ENCODE assay signal across 14 cellular contexts in genomic region chr1:194184402-194184801, GRCh38.
DNase-seq lines count a peak whose midpoint lies in the region; ATAC-seq, FAIRE-seq and TF ChIP-seq lines count a peak whose summit lies in the region.
"Had no signal": no experiment of that assay in that cellular context is flagged by ENCODE, and none has a peak within 500 bp of the region (broad histone marks: within the 10 kb centered on the region; RNA-seq: fewer than 3 reads in every experiment).

No MANE protein-coding gene starts in this region.

- CTCF ChIA-PET in A549 (lab: Yijun Ruan, JAX) (no interaction called here), IMR-90 (lab: Yijun Ruan, JAX) (no interaction called here)

- POLR2A ChIA-PET in A549 (lab: Yijun Ruan, JAX) = interaction anchor here (0.6 kb wide), 1 partner anchor 193 kb away, joined by 6 read pairs; no protein-coding TSS in a partner anchor
- POLR2A ChIA-PET in IMR-90 (lab: Charles Lee; ENCODE audit: unreplicated experiment) = no interaction called here

- in situ Hi-C loops in IMR-90 (cut with MboI; ENCODE audit: low sequenced_read_pairs) = no loop called here

- no peak overlapping the region for H3K27ac ChIP-seq in A549
- H3K27ac ChIP-seq in IMR-90 (ENCODE audit: insufficient read depth, low read length) = no peak overlapping the region
- H3K27ac ChIP-seq: BLaER1, GM23248 had no signal

- H4K91ac ChIP-seq in IMR-90 (ENCODE audit: insufficient read depth, low read depth, low read length) = no peak overlapping the region

- TF ChIP-seq POLR2A in A549 (IDR thresholded peaks at IDR 0.05; ENCODE audit: low read length) = no peak
- no peak for TF ChIP-seq POLR2A in IMR-90 (IDR thresholded peaks at IDR 0.05; ENCODE audit: low read depth, low read length)

- H2BK15ac ChIP-seq in IMR-90 (ENCODE audit: low read depth, low read length) = no peak overlapping the region

- H3K9me3 ChIP-seq in A549 = no peaks in the 10 kb centered on the region
- H3K9me3 ChIP-seq in IMR-90 (ENCODE audit: control insufficient read depth, insufficient read depth, low read length) = no peaks in the 10 kb centered on the region; the same call in 1 of the 2 replicates
- no peaks in the 10 kb centered on the region for H3K9me3 ChIP-seq in MG63
- H3K9me3 ChIP-seq: HAP-1 had no signal

- H3K4me3 ChIP-seq in A549 (no peak overlapping the region), IMR-90 (ENCODE audit: insufficient read depth, low read depth, low read length) (no peak overlapping the region), fibroblast of pulmonary artery (replicated peaks; ENCODE audit: low read depth, low read length) (no peak overlapping the region), MG63 (no peak overlapping the region)
- H3K4me3 ChIP-seq: BLaER1, GM23248, HAP-1 had no signal

- H3K27me3 ChIP-seq in IMR-90 (ENCODE audit: control insufficient read depth, insufficient read depth, low read length) (no peaks in the 10 kb centered on the region), MG63 (no peaks in the 10 kb centered on the region)
- H3K27me3 ChIP-seq: BLaER1 had no signal

- H3K14ac ChIP-seq in IMR-90 (replicated peaks; ENCODE audit: low read depth, low read length) = no peak overlapping the region

- no peak overlapping the region for H2BK120ac ChIP-seq in IMR-90 (ENCODE audit: low read depth, low read length)

- no peak for TF ChIP-seq EP300 in A549 (IDR thresholded peaks at IDR 0.05)

- no peak overlapping the region for H2AFZ ChIP-seq in IMR-90 (replicated peaks; ENCODE audit: low read length, poor library complexity)
- H2AFZ ChIP-seq: GM23248 had no signal

- TF ChIP-seq CTCF in A549 (IDR thresholded peaks at IDR 0.05) = no peak
- TF ChIP-seq CTCF in IMR-90 (conservative IDR thresholded peaks at IDR 0.05; ENCODE audit: low read depth, low read length) = no peak
- TF ChIP-seq CTCF in fibroblast of pulmonary artery (IDR thresholded peaks at IDR 0.05; ENCODE audit: low read length, missing control alignments) = no peak

- H3K4me1 ChIP-seq in A549 (peaks cover 6% of the 10 kb centered on the region; the same call in 1 of the 3 replicates), IMR-90 (ENCODE audit: control insufficient read depth, insufficient read depth, low read length) (no peaks in the 10 kb centered on the region)
- H3K4me1 ChIP-seq: BLaER1, HAP-1 had no signal

- H3K4ac ChIP-seq in IMR-90 (ENCODE audit: low read depth, low read length) = no peak overlapping the region

- no peak for FAIRE-seq in A549 (lab: Jason Lieb, UNC)
- FAIRE-seq: G401.6, GM12891, GM19239 had no signal

- H3K36me3 ChIP-seq in IMR-90 (ENCODE audit: control insufficient read depth, insufficient read depth, low read length) = no peaks in the 10 kb centered on the region
- no peaks in the 10 kb centered on the region for H3K36me3 ChIP-seq in MG63
- H3K36me3 ChIP-seq: BLaER1, HAP-1 had no signal

- no peak overlapping the region for H3K9ac ChIP-seq in IMR-90 (ENCODE audit: low read depth, low read length)
- H3K9ac ChIP-seq: BLaER1, GM23248 had no signal

- H2BK20ac ChIP-seq in IMR-90 (ENCODE audit: low read depth, low read length) = no peak overlapping the region

- H3K9me1 ChIP-seq in IMR-90 (ENCODE audit: insufficient read depth, low read length) = no peaks in the 10 kb centered on the region; the same call in 1 of the 2 replicates

- no peak overlapping the region for H3K18ac ChIP-seq in IMR-90 (ENCODE audit: low read depth, low read length)

- H3K23ac ChIP-seq in IMR-90 (ENCODE audit: low read depth, low read length) = no peak overlapping the region

- no peak overlapping the region for H4K8ac ChIP-seq in IMR-90 (ENCODE audit: low read depth in 2 of 2, low read length in 2 of 2)

- dilution Hi-C loops in IMR-90 (cut with HindIII; ENCODE audit: low sequenced_read_pairs, unreplicated experiment) = no loop called here

- no peak overlapping the region for H2BK5ac ChIP-seq in IMR-90 (ENCODE audit: low read depth, low read length, poor library complexity, severe bottlenecking)

- no peak for TF ChIP-seq RAD21 in A549 (conservative IDR thresholded peaks at IDR 0.05 in 1 of 2, IDR thresholded peaks at IDR 0.05 in 1 of 2)
- no peak for TF ChIP-seq RAD21 in IMR-90 (IDR thresholded peaks at IDR 0.05; ENCODE audit: low read length)

- H3K56ac ChIP-seq in IMR-90 (ENCODE audit: extremely low read depth, insufficient read depth, low read length) = no peak overlapping the region

- ATAC-seq in A549 (no peak), IMR-90 (ENCODE audit: low read depth) (peak; percentile 51), GM19328 (IDR thresholded peaks at IDR 0.05; ENCODE audit: unreplicated experiment) (no peak)

- DNase-seq in A549 (ENCODE audit: low read depth in 1 of 2, low spot score in 1 of 2) (peak in 1 of 2 experiments; percentile 26), IMR-90 (no peak), amniotic epithelial cell (ENCODE audit: low read depth) (peak; percentile 39), fibroblast of pulmonary artery (ENCODE audit: low read depth) (peak; percentile 4), MG63 (no peak)
- DNase-seq: CD4-positive, alpha-beta memory T cell; DND-41; GM23248 had no signal

- H3K4me2 ChIP-seq in A549 = peak overlapping the region; percentile 34; the same call in 1 of the 3 replicates
- no peak overlapping the region for H3K4me2 ChIP-seq in IMR-90 (ENCODE audit: low read depth, low read length)
- H3K4me2 ChIP-seq: BLaER1 had no signal

- H2AK9ac ChIP-seq in IMR-90 (replicated peaks; ENCODE audit: low read depth, low read length, poor library complexity) = no peak overlapping the region

- intact Hi-C loops in IMR-90 (cut with micrococcal nuclease) = no loop called here

- no peaks in the 10 kb centered on the region for H4K20me1 ChIP-seq in IMR-90 (ENCODE audit: insufficient read depth, low read length)
- H4K20me1 ChIP-seq: BLaER1 had no signal

- no peaks in the 10 kb centered on the region for H3K79me1 ChIP-seq in IMR-90 (ENCODE audit: low read depth in 1 of 2, low read length in 2 of 2)

- BruUV-seq in IMR-90 (replicated peaks; lab: Mats Ljungman, UMichigan) = no TSS peak

- no peak overlapping the region for H2AK5ac ChIP-seq in IMR-90 (ENCODE audit: low read depth, low read length)

- H4K5ac ChIP-seq in IMR-90 (ENCODE audit: low read depth, low read length) = no peak overlapping the region

TF ChIP-seq in A549, 52 proteins besides CTCF, POLR2A, EP300 and RAD21 (continues in another document):
- TF ChIP-seq ESRRA (IDR thresholded peaks at IDR 0.05; ENCODE audit: borderline replicate concordance, low read length) (no peak), RARB (CRISPR knock-in tag; IDR thresholded peaks at IDR 0.05) (no peak), CEBPB (IDR thresholded peaks at IDR 0.05) (no peak), MYC (IDR thresholded peaks at IDR 0.05; ENCODE audit: borderline replicate concordance, low read length) (no peak), NPAS2 (CRISPR knock-in tag; IDR thresholded peaks at IDR 0.05; ENCODE audit: borderline replicate concordance) (no peak), CHD2 (IDR thresholded peaks at IDR 0.05; ENCODE audit: low read length, partially characterized antibody) (no peak), ZSCAN20 (CRISPR knock-in tag; IDR thresholded peaks at IDR 0.05) (no peak), PBX3 (IDR thresholded peaks at IDR 0.05) (no peak), KDM5A (IDR thresholded peaks at IDR 0.05) (no peak), HDAC2 (IDR thresholded peaks at IDR 0.05) (no peak), E2F6 (IDR thresholded peaks at IDR 0.05; ENCODE audit: borderline replicate concordance, low read depth) (no peak)

TF ChIP-seq in IMR-90, 13 proteins besides CTCF, POLR2A, EP300 and RAD21:
- TF ChIP-seq FOS (IDR thresholded peaks at IDR 0.05; ENCODE audit: low read depth, low read length) = no peak
- TF ChIP-seq MAFK (IDR thresholded peaks at IDR 0.05; ENCODE audit: low read depth, low read length) = no peak
- no peak for TF ChIP-seq USF2 (IDR thresholded peaks at IDR 0.05; ENCODE audit: low read depth, low read length)
- TF ChIP-seq CEBPB (IDR thresholded peaks at IDR 0.05; ENCODE audit: low read depth, low read length) = no peak
- TF ChIP-seq RCOR1 (IDR thresholded peaks at IDR 0.05; ENCODE audit: insufficient replicate concordance, low read length) = no peak
- TF ChIP-seq CHD1 (IDR thresholded peaks at IDR 0.05; ENCODE audit: low read depth, low read length) = no peak
- no peak for TF ChIP-seq RFX5 (IDR thresholded peaks at IDR 0.05; ENCODE audit: low read depth, low read length)
- TF ChIP-seq ELK1 (IDR thresholded peaks at IDR 0.05; ENCODE audit: borderline replicate concordance, low read depth, low read length) = no peak
- TF ChIP-seq BHLHE40 (IDR thresholded peaks at IDR 0.05; ENCODE audit: low read depth, low read length) = no peak
- TF ChIP-seq SMC3 (IDR thresholded peaks at IDR 0.05; ENCODE audit: low read depth, low read length) = no peak
- TF ChIP-seq NFE2L2 (IDR thresholded peaks at IDR 0.05; ENCODE audit: low read depth, low read length) = no peak
- TF ChIP-seq MXI1 (IDR thresholded peaks at IDR 0.05; ENCODE audit: borderline replicate concordance, low read depth, low read length) = no peak
- TF ChIP-seq MAZ (IDR thresholded peaks at IDR 0.05; ENCODE audit: borderline replicate concordance, low read depth, low read length) = no peak

Comparison
In these comparisons a context has a peak if more than half of its experiments do, and no peak if none do; other contexts are left out.
1. DNase-seq: peak in amniotic epithelial cell (single experiment) and fibroblast of pulmonary artery (single experiment); none in IMR-90 (single experiment) and MG63 (single experiment).